25 cellular contexts compared by ENCODE assay signal in the genomic region with DNA sequence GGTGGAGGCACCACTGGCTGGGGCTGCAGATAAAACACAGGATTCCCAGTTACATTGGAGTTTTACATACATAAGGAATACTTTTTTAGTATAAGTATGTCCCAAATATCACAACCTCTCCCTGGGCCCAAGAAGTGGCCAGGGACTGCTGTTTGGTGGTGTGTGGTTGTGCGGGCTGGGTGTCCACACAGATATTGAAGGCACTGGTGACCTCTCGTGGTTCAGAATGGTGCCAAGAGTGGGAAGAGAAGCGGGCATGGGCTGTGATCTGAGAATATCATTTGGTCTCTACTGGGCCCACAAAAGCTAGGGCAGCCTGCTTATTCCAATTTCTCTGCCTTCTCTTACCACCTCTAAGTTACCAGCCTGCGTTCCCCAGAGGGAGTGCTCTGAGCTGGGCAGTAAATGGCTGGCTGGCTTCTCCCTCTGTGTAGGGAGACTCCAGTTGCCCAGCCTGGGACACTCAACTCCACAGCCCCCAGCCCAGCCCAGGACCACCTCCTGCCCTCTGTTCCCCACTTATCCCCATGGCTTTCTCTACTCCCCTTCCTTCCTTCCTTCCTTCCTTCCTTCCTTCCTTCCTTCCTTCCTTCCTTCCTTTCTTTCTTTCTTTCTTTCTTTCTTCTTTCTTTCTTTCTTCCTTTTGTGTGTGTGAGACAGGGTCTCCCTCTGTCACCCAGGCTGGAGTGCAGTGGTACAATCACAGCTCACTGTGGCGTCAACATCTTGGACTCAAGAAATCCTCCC. TPM values are rescaled to one million over a fixed set of nuclear protein-coding genes. Genes with fewer than 3 reads are reported as not detected.
A peak's percentile ranks its signal among the peaks of the same experiment; 100 is the strongest.
DNase-seq lines count a peak whose midpoint lies in the region; ATAC-seq and TF ChIP-seq lines count a peak whose summit lies in the region.
"Had no signal": no experiment of that assay in that cellular context is flagged by ENCODE, and none has a peak within 500 bp of the region (broad histone marks: within the 10 kb centered on the region; RNA-seq: fewer than 3 reads in every experiment).

No MANE protein-coding gene starts in this region.

- CTCF ChIA-PET in activated CD8-positive, alpha-beta T cell treated with anti-CD3 and anti-CD28 coated beads for 36 hours (lab: Charles Lee) = no interaction called here
- CTCF ChIA-PET in activated CD8-positive, alpha-beta T cell treated with anti-CD3 and anti-CD28 coated beads, Interleukin-2, amount 10 ng/mL, durations not matched to agents 7 days and 5 days (lab: Charles Lee) = no interaction called here

- H3K27ac Mint-ChIP-seq in activated CD8-positive, alpha-beta T cell treated with anti-CD3 and anti-CD28 coated beads for 36 hours = peak overlapping the region; percentile 25
- H3K27ac Mint-ChIP-seq in activated CD8-positive, alpha-beta T cell treated with anti-CD3 and anti-CD28 coated beads, Interleukin-2, amount 10 ng/mL, durations not matched to agents 7 days and 5 days = no peak overlapping the region
- H3K27ac Mint-ChIP-seq in stimulated activated effector memory CD8-positive, alpha-beta T cell treated with anti-CD3 and anti-CD28 coated beads, Interleukin-12 subunit alpha, Interleukin-12 subunit beta, amount 100 ng/mL, for 72 hours = no peak overlapping the region
- H3K27ac Mint-ChIP-seq: CD4-positive, alpha-beta T cell had no signal

- H3K9me3 Mint-ChIP-seq in activated CD8-positive, alpha-beta T cell treated with anti-CD3 and anti-CD28 coated beads for 36 hours = no peaks in the 10 kb centered on the region
- H3K9me3 Mint-ChIP-seq in activated CD8-positive, alpha-beta T cell treated with anti-CD3 and anti-CD28 coated beads, Interleukin-2, amount 10 ng/mL, durations not matched to agents 7 days and 5 days (ENCODE audit: insufficient read depth) = no peaks in the 10 kb centered on the region
- H3K9me3 Mint-ChIP-seq in stimulated activated effector memory CD8-positive, alpha-beta T cell treated with anti-CD3 and anti-CD28 coated beads, Interleukin-12 subunit alpha, Interleukin-12 subunit beta, amount 100 ng/mL, for 72 hours = no peaks in the 10 kb centered on the region
- H3K9me3 Mint-ChIP-seq: CD4-positive, alpha-beta T cell had no signal

- H3K27me3 ChIP-seq in right lobe of liver = no peaks in the 10 kb centered on the region
- H3K27me3 ChIP-seq: BLaER1, SJSA1 had no signal

- POLR2A ChIA-PET in activated CD8-positive, alpha-beta T cell treated with anti-CD3 and anti-CD28 coated beads for 36 hours (lab: Charles Lee) = interaction anchor here (0.5 kb wide), 1 partner anchor 865 kb away, joined by 3 read pairs; no protein-coding TSS in a partner anchor
- POLR2A ChIA-PET in activated CD8-positive, alpha-beta T cell treated with anti-CD3 and anti-CD28 coated beads, Interleukin-2, amount 10 ng/mL, durations not matched to agents 7 days and 5 days (lab: Charles Lee) = no interaction called here

- no peak overlapping the region for H3K4me3 Mint-ChIP-seq in activated CD8-positive, alpha-beta T cell treated with anti-CD3 and anti-CD28 coated beads for 36 hours
- H3K4me3 Mint-ChIP-seq in activated CD8-positive, alpha-beta T cell treated with anti-CD3 and anti-CD28 coated beads, Interleukin-2, amount 10 ng/mL, durations not matched to agents 7 days and 5 days = no peak overlapping the region
- no peak overlapping the region for H3K4me3 Mint-ChIP-seq in stimulated activated effector memory CD8-positive, alpha-beta T cell treated with anti-CD3 and anti-CD28 coated beads, Interleukin-12 subunit alpha, Interleukin-12 subunit beta, amount 100 ng/mL, for 72 hours
- H3K4me3 Mint-ChIP-seq: CD4-positive, alpha-beta T cell had no signal

- no peak for TF ChIP-seq POLR2A in right lobe of liver (IDR thresholded peaks at IDR 0.05)

- no peaks in the 10 kb centered on the region for H3K36me3 Mint-ChIP-seq in activated CD8-positive, alpha-beta T cell treated with anti-CD3 and anti-CD28 coated beads for 36 hours (ENCODE audit: low read depth)
- H3K36me3 Mint-ChIP-seq in activated CD8-positive, alpha-beta T cell treated with anti-CD3 and anti-CD28 coated beads, Interleukin-2, amount 10 ng/mL, durations not matched to agents 7 days and 5 days (ENCODE audit: low read depth) = no peaks in the 10 kb centered on the region
- no peaks in the 10 kb centered on the region for H3K36me3 Mint-ChIP-seq in stimulated activated effector memory CD8-positive, alpha-beta T cell treated with anti-CD3 and anti-CD28 coated beads, Interleukin-12 subunit alpha, Interleukin-12 subunit beta, amount 100 ng/mL, for 72 hours

- no peaks in the 10 kb centered on the region for H3K9me3 ChIP-seq in right lobe of liver
- H3K9me3 ChIP-seq: SJSA1 had no signal

- WGBS in right lobe of liver (ENCODE audit: insufficient coverage, low coverage, low lambda C conversion rate, missing lambda C conversion rate) = 51% methylated on average over 3 of the region's 5 CpGs

- no peak overlapping the region for H3K27ac ChIP-seq in right lobe of liver
- H3K27ac ChIP-seq: 22Rv1, BLaER1, SJSA1 had no signal

- H3K4me1 Mint-ChIP-seq in activated CD8-positive, alpha-beta T cell treated with anti-CD3 and anti-CD28 coated beads for 36 hours (ENCODE audit: low read depth) = no peaks in the 10 kb centered on the region
- H3K4me1 Mint-ChIP-seq in activated CD8-positive, alpha-beta T cell treated with anti-CD3 and anti-CD28 coated beads, Interleukin-2, amount 10 ng/mL, durations not matched to agents 7 days and 5 days (ENCODE audit: low read depth) = no peaks in the 10 kb centered on the region
- H3K4me1 Mint-ChIP-seq in stimulated activated effector memory CD8-positive, alpha-beta T cell treated with anti-CD3 and anti-CD28 coated beads, Interleukin-12 subunit alpha, Interleukin-12 subunit beta, amount 100 ng/mL, for 72 hours = no peaks in the 10 kb centered on the region

- no peak overlapping the region for H3K4me3 ChIP-seq in right lobe of liver
- H3K4me3 ChIP-seq: BLaER1, SJSA1 had no signal

- ATAC-seq in activated CD8-positive, alpha-beta T cell treated with anti-CD3 and anti-CD28 coated beads for 36 hours = no peak
- ATAC-seq in activated CD8-positive, alpha-beta T cell treated with anti-CD3 and anti-CD28 coated beads, Interleukin-2, amount 10 ng/mL, durations not matched to agents 7 days and 5 days = no peak
- ATAC-seq in right lobe of liver (peak; percentile 69 to 86 (median 82)), GM18511 (IDR thresholded peaks at IDR 0.05; ENCODE audit: unreplicated experiment) (no peak), GM18520 (IDR thresholded peaks at IDR 0.05; ENCODE audit: unreplicated experiment) (no peak)
- ATAC-seq in stimulated activated effector memory CD8-positive, alpha-beta T cell treated with anti-CD3 and anti-CD28 coated beads, Interleukin-12 subunit alpha, Interleukin-12 subunit beta, amount 100 ng/mL, for 72 hours = peak; percentile 31
- ATAC-seq: Right ventricle myocardium inferior had no signal

- H3K27me3 Mint-ChIP-seq in activated CD8-positive, alpha-beta T cell treated with anti-CD3 and anti-CD28 coated beads for 36 hours = no peaks in the 10 kb centered on the region
- H3K27me3 Mint-ChIP-seq in activated CD8-positive, alpha-beta T cell treated with anti-CD3 and anti-CD28 coated beads, Interleukin-2, amount 10 ng/mL, durations not matched to agents 7 days and 5 days (ENCODE audit: low read depth) = peaks cover under 1% of the 10 kb centered on the region
- H3K27me3 Mint-ChIP-seq: CD4-positive, alpha-beta T cell had no signal

- TF ChIP-seq CTCF in activated CD8-positive, alpha-beta T cell treated with anti-CD3 and anti-CD28 coated beads for 36 hours (IDR thresholded peaks at IDR 0.05) = no peak
- peak in 2 of 4 donors; percentile 21 to 32 for TF ChIP-seq CTCF in right lobe of liver (IDR thresholded peaks at IDR 0.05)

- no peaks in the 10 kb centered on the region for H3K4me1 ChIP-seq in right lobe of liver
- H3K4me1 ChIP-seq: SJSA1 had no signal

- intact Hi-C loops in activated CD8-positive, alpha-beta T cell treated with anti-CD3 and anti-CD28 coated beads for 36 hours (cut with micrococcal nuclease) = no loop called here
- intact Hi-C loops in right lobe of liver (cut with DNase I) = no loop called here

- H3K36me3 ChIP-seq in right lobe of liver = no peaks in the 10 kb centered on the region
- H3K36me3 ChIP-seq: BLaER1, SJSA1 had no signal

- DNase-seq in activated CD8-positive, alpha-beta T cell treated with anti-CD3 and anti-CD28 coated beads for 36 hours = no peak
- no peak for DNase-seq in activated CD8-positive, alpha-beta T cell treated with anti-CD3 and anti-CD28 coated beads, Interleukin-2, amount 10 ng/mL, durations not matched to agents 7 days and 5 days
- peak; percentile 25 for DNase-seq in RPMI8226
- DNase-seq in right lobe of liver = peak in 1 of 3 donors; percentile 65
- DNase-seq in stimulated activated effector memory CD8-positive, alpha-beta T cell treated with anti-CD3 and anti-CD28 coated beads, Interleukin-12 subunit alpha, Interleukin-12 subunit beta, amount 100 ng/mL, for 72 hours (ENCODE audit: low spot score in 2 of 2) = no peak
- DNase-seq in NCI-H748 treated with DMSO at 0.1 percent for 48 hours (lab: John Stamatoyannopoulos, UW) = no peak
- DNase-seq: ACHN; CD4-positive, alpha-beta T cell; COR-L47; DMS153; KBM-7; NCI-H1092 treated with DMSO at 0.1 percent for 48 hours; NCI-H146; NCI-H2029; NCI-H2227 treated with DMSO at 0.1 percent for 48 hours; NCI-H510A treated with DMSO at 0.1 percent for 48 hours; NCI-H82 had no signal

RNA-seq across cellular contexts. Expression of a gene that starts 42.8 kb away (rescaled TPM):
- not detected for total RNA-seq in activated CD8-positive, alpha-beta T cell treated with anti-CD3 and anti-CD28 coated beads for 36 hours
- total RNA-seq in activated CD8-positive, alpha-beta T cell treated with anti-CD3 and anti-CD28 coated beads, Interleukin-2, amount 10 ng/mL, durations not matched to agents 7 days and 5 days = not detected
- total RNA-seq in right lobe of liver = not detected
- total RNA-seq: CD4-positive, alpha-beta T cell; G401; OCI-LY7; Right ventricle myocardium inferior; SJSA1 had no signal

RNA-seq across cellular contexts. Expression of a gene that starts 44.2 kb away (rescaled TPM):
- total RNA-seq in activated CD8-positive, alpha-beta T cell treated with anti-CD3 and anti-CD28 coated beads for 36 hours = 1 to 10 TPM; 6.2 to 7.2 TPM
- total RNA-seq in activated CD8-positive, alpha-beta T cell treated with anti-CD3 and anti-CD28 coated beads, Interleukin-2, amount 10 ng/mL, durations not matched to agents 7 days and 5 days = 10 to 100 TPM; 14.5 to 15.6 TPM
- total RNA-seq in right lobe of liver = 10 to 100 TPM; 23.2 to 72.9 (median 48.2) TPM

Comparison
In these comparisons a context has a peak if more than half of its experiments do, and no peak if none do; other contexts are left out.
1. ATAC-seq: peak in right lobe of liver (4 of 4) and stimulated activated effector memory CD8-positive, alpha-beta T cell treated with anti-CD3 and anti-CD28 coated beads, Interleukin-12 subunit alpha, Interleukin-12 subunit beta, amount 100 ng/mL, for 72 hours (single experiment); none in activated CD8-positive, alpha-beta T cell treated with anti-CD3 and anti-CD28 coated beads for 36 hours (single experiment), activated CD8-positive, alpha-beta T cell treated with anti-CD3 and anti-CD28 coated beads, Interleukin-2, amount 10 ng/mL, durations not matched to agents 7 days and 5 days (single experiment), GM18511 (single experiment) and GM18520 (single experiment).